26 cellular contexts compared by ENCODE assay signal in the genomic region with DNA sequence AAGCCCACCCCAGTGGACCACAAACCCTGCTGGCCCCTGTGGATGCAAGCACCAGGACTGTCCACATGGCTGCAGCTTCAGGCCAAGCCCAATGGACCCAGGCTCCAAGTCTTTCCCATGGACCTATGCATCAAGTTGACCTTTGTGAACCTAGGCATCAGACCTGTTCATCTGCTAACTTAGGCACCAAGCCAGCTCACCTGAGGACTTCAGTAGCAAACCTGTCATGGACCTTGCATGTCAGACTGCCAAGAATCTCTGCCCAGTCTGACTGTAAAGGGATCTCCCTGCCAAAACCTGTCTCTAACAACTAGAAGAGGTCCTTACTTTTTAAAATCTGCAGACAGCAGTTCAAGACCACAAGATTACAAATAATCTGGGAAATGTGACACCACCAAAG. TPM values are rescaled to one million over a fixed set of nuclear protein-coding genes. Genes with fewer than 3 reads are reported as not detected.
DNase-seq lines count a peak whose midpoint lies in the region; ATAC-seq, FAIRE-seq and TF ChIP-seq lines count a peak whose summit lies in the region.
"Had no signal": no experiment of that assay in that cellular context is flagged by ENCODE, and none has a peak within 500 bp of the region (broad histone marks: within the 10 kb centered on the region; RNA-seq: fewer than 3 reads in every experiment).

No MANE protein-coding gene starts in this region.

- no peak overlapping the region for H3K23ac ChIP-seq in IMR-90 (ENCODE audit: low read depth, low read length)

- H3K27ac Mint-ChIP-seq in astrocyte (ENCODE audit: unreplicated experiment), result no peak overlapping the region
- H3K27ac Mint-ChIP-seq: IgD-negative memory B cell had no signal

- H3K4me3 ChIP-seq in IMR-90 (ENCODE audit: insufficient read depth, low read depth, low read length) (no peak overlapping the region), astrocyte (ENCODE audit: insufficient read depth, low read depth, low read length) (no peak overlapping the region), thoracic aorta (no peak overlapping the region)
- H3K4me3 ChIP-seq: GM23248, HAP-1, SK-N-MC had no signal

- TF ChIP-seq CTCF in IMR-90 (conservative IDR thresholded peaks at IDR 0.05; ENCODE audit: low read depth, low read length) (no peak), astrocyte (IDR thresholded peaks at IDR 0.05; ENCODE audit: insufficient read depth, low read depth, low read length) (no peak), thoracic aorta (IDR thresholded peaks at IDR 0.05) (no peak)

- H3K9me3 Mint-ChIP-seq in astrocyte (ENCODE audit: unreplicated experiment), result no peaks in the 10 kb centered on the region

- no peaks in the 10 kb centered on the region for H3K27me3 Mint-ChIP-seq in astrocyte (ENCODE audit: low read depth, unreplicated experiment)
- H3K27me3 Mint-ChIP-seq: IgD-negative memory B cell had no signal

- TF ChIP-seq RAD21 in IMR-90 (IDR thresholded peaks at IDR 0.05; ENCODE audit: low read length), result no peak

- H3K79me2 ChIP-seq in astrocyte (ENCODE audit: insufficient read depth, low read length), result no peaks in the 10 kb centered on the region

- peak overlapping the region; percentile 77; the same call in 1 of the 2 replicates for H3K14ac ChIP-seq in IMR-90 (replicated peaks; ENCODE audit: low read depth, low read length)

- BruUV-seq in IMR-90 (replicated peaks; lab: Mats Ljungman, UMichigan), result no TSS peak

- H2BK15ac ChIP-seq in IMR-90 (ENCODE audit: low read depth, low read length), result peak overlapping the region; percentile 97

- dilution Hi-C loops in IMR-90 (cut with HindIII; ENCODE audit: low sequenced_read_pairs, unreplicated experiment), result no loop called here

- H3K9me1 ChIP-seq in IMR-90 (ENCODE audit: insufficient read depth, low read length), result peaks cover 8% of the 10 kb centered on the region; the same call in 1 of the 2 replicates

- no peaks in the 10 kb centered on the region for H3K79me1 ChIP-seq in IMR-90 (ENCODE audit: low read depth in 1 of 2, low read length in 2 of 2)

- H3K36me3 ChIP-seq in IMR-90 (ENCODE audit: control insufficient read depth, insufficient read depth, low read length) (no peaks in the 10 kb centered on the region), astrocyte (ENCODE audit: insufficient read depth, low read length) (no peaks in the 10 kb centered on the region), thoracic aorta (no peaks in the 10 kb centered on the region)
- H3K36me3 ChIP-seq: HAP-1 had no signal

- no peak overlapping the region; the same call in 1 of the 2 replicates for H3K9ac ChIP-seq in IMR-90 (ENCODE audit: low read depth, low read length)
- no peak overlapping the region for H3K9ac ChIP-seq in astrocyte (ENCODE audit: low read length)
- H3K9ac ChIP-seq: GM23248 had no signal

- H3K36me3 Mint-ChIP-seq in astrocyte (ENCODE audit: low read depth, unreplicated experiment), result no peaks in the 10 kb centered on the region
- H3K36me3 Mint-ChIP-seq: IgD-negative memory B cell had no signal

- H3K4me1 ChIP-seq in IMR-90 (ENCODE audit: control insufficient read depth, insufficient read depth, low read length), result peaks cover 10% of the 10 kb centered on the region
- peaks cover 5% of the 10 kb centered on the region for H3K4me1 ChIP-seq in astrocyte (ENCODE audit: insufficient read depth, low read length)
- peaks cover 18 to 36% of the 10 kb centered on the region in 2 donors for H3K4me1 ChIP-seq in thoracic aorta (ENCODE audit: control insufficient read depth in 1 of 2, low read depth in 2 of 2)
- H3K4me1 ChIP-seq: HAP-1 had no signal

- POLR2A ChIA-PET in IMR-90 (lab: Charles Lee; ENCODE audit: unreplicated experiment), result no interaction called here

- H3K4me3 Mint-ChIP-seq in astrocyte (ENCODE audit: unreplicated experiment), result no peak overlapping the region
- H3K4me3 Mint-ChIP-seq: IgD-negative memory B cell had no signal

- in situ Hi-C loops in IMR-90 (cut with MboI; ENCODE audit: low sequenced_read_pairs), result no loop called here

- H3K18ac ChIP-seq in IMR-90 (ENCODE audit: low read depth, low read length), result peak overlapping the region; percentile 97

- DNase-seq in IMR-90 (no peak), astrocyte (ENCODE audit: low read depth) (no peak), left lobe of liver (ENCODE audit: low spot score) (no peak), thoracic aorta (ENCODE audit: low spot score) (no peak)
- DNase-seq in activated effector memory CD4-positive, alpha-beta T cell treated with Interleukin-2 at 50 U/mL for 16 hours, result no peak
- DNase-seq: C1 segment of cervical spinal cord, DND-41, GM23248, Kasumi-1, MM.1S, NCI-H1105, NCI-H1694, NCI-H2107, NCI-H510A, NCI-H774 had no signal

- H2AFZ ChIP-seq in IMR-90 (replicated peaks; ENCODE audit: low read length, poor library complexity), result peak overlapping the region; percentile 26
- no peak overlapping the region for H2AFZ ChIP-seq in astrocyte (ENCODE audit: low read depth, low read length)
- H2AFZ ChIP-seq: GM23248 had no signal

- H2AK5ac ChIP-seq in IMR-90 (ENCODE audit: low read depth, low read length), result peak overlapping the region; percentile 75

- peak overlapping the region; percentile 58 for H2AK9ac ChIP-seq in IMR-90 (replicated peaks; ENCODE audit: low read depth, low read length, poor library complexity)

- peak overlapping the region; percentile 86 for H3K4ac ChIP-seq in IMR-90 (ENCODE audit: low read depth, low read length)

- peak overlapping the region; percentile 89 for H4K91ac ChIP-seq in IMR-90 (ENCODE audit: insufficient read depth, low read depth, low read length)

- no peak overlapping the region for H3K56ac ChIP-seq in IMR-90 (ENCODE audit: extremely low read depth, insufficient read depth, low read length)

- H4K8ac ChIP-seq in IMR-90 (ENCODE audit: low read depth in 2 of 2, low read length in 2 of 2), result peak overlapping the region; percentile 74 to 89

- no peak for FAIRE-seq in astrocyte (lab: Jason Lieb, UNC)
- FAIRE-seq: G401.6, RCC 7860 had no signal

- no peaks in the 10 kb centered on the region for H3K4me1 Mint-ChIP-seq in astrocyte (ENCODE audit: low read depth, unreplicated experiment)
- H3K4me1 Mint-ChIP-seq: IgD-negative memory B cell had no signal

- no peak overlapping the region for H3K4me2 ChIP-seq in IMR-90 (ENCODE audit: low read depth, low read length)
- H3K4me2 ChIP-seq in astrocyte (ENCODE audit: low read length), result no peak overlapping the region

- H4K5ac ChIP-seq in IMR-90 (ENCODE audit: low read depth, low read length), result peak overlapping the region; percentile 99

- H2BK120ac ChIP-seq in IMR-90 (ENCODE audit: low read depth, low read length), result peak overlapping the region; percentile 90

- H3K9me3 ChIP-seq in IMR-90 (ENCODE audit: control insufficient read depth, insufficient read depth, low read length) (peaks cover 3% of the 10 kb centered on the region), astrocyte (ENCODE audit: insufficient read depth, low read depth, low read length) (no peaks in the 10 kb centered on the region), thoracic aorta (no peaks in the 10 kb centered on the region)

- H3K27ac ChIP-seq in IMR-90 (ENCODE audit: insufficient read depth, low read length), result peak overlapping the region; percentile 97; the same call in 1 of the 2 replicates
- peak overlapping the region; percentile 67 for H3K27ac ChIP-seq in astrocyte (ENCODE audit: low read depth, low read length)
- peak overlapping the region; percentile 24 to 62 for H3K27ac ChIP-seq in thoracic aorta
- H3K27ac ChIP-seq: GM23248, HL-60, SK-N-MC had no signal

- H2BK20ac ChIP-seq in IMR-90 (ENCODE audit: low read depth, low read length), result peak overlapping the region; percentile 90

- H4K20me1 ChIP-seq in IMR-90 (ENCODE audit: insufficient read depth, low read length) (no peaks in the 10 kb centered on the region), astrocyte (ENCODE audit: insufficient read depth, low read length) (no peaks in the 10 kb centered on the region)

- ATAC-seq in IMR-90 (ENCODE audit: low read depth) (no peak), left lobe of liver (peak; percentile 43), thoracic aorta (ENCODE audit: insufficient number of reproducible peaks, low FRiP score, low read depth) (no peak), GM18502 (IDR thresholded peaks at IDR 0.05; ENCODE audit: poor library complexity, unreplicated experiment) (no peak), HG02870 (IDR thresholded peaks at IDR 0.05; ENCODE audit: unreplicated experiment) (no peak)
- ATAC-seq: Right ventricle myocardium inferior had no signal

- CTCF ChIA-PET in IMR-90 (lab: Yijun Ruan, JAX), result interaction anchor here (0.7 kb wide), 1 partner anchor 476 kb away, joined by 3 read pairs; no protein-coding TSS in a partner anchor

- H3K27me3 ChIP-seq in IMR-90 (ENCODE audit: control insufficient read depth, insufficient read depth, low read length) (no peaks in the 10 kb centered on the region), astrocyte (ENCODE audit: insufficient read depth, low read length) (no peaks in the 10 kb centered on the region), thoracic aorta (replicated peaks; ENCODE audit: insufficient read depth) (no peaks in the 10 kb centered on the region)

- no peak for TF ChIP-seq POLR2A in IMR-90 (IDR thresholded peaks at IDR 0.05; ENCODE audit: low read depth, low read length)

- H2BK5ac ChIP-seq in IMR-90 (ENCODE audit: low read depth, low read length, poor library complexity, severe bottlenecking), result peak overlapping the region; percentile 78

- intact Hi-C loops in IMR-90 (cut with micrococcal nuclease), result loop anchor here (1.0 kb wide), 1 partner anchor 47 kb away; no protein-coding TSS in a partner anchor

TF ChIP-seq in IMR-90, 13 proteins besides CTCF, POLR2A, EP300 and RAD21:
- TF ChIP-seq BHLHE40 (IDR thresholded peaks at IDR 0.05; ENCODE audit: low read depth, low read length) (no peak), NFE2L2 (IDR thresholded peaks at IDR 0.05; ENCODE audit: low read depth, low read length) (no peak), CEBPB (IDR thresholded peaks at IDR 0.05; ENCODE audit: low read depth, low read length) (no peak)

RNA-seq across cellular contexts. Expression of gene FMO3, which starts 37.8 kb away (rescaled TPM):
- under 0.01 TPM in 1 of 2 replicates, not detected in the other for total RNA-seq in IMR-90 (2012; rRNA removed)
- polyA plus RNA-seq in IMR-90 (2012; rRNA removed), result 0.04 and 0.10 TPM in 2 replicates
- 0.03 TPM in 2 replicates for polyA plus RNA-seq in IMR-90 (2012; cell fraction: cytosol; rRNA removed)
- 0.09 TPM in 1 of 2 replicates, not detected in the other for polyA plus RNA-seq in IMR-90 (2012; cell fraction: nucleus; rRNA removed; ENCODE audit: low replicate concordance)
- total RNA-seq in astrocyte, result not detected in 2 replicates
- 360 TPM for total RNA-seq in left lobe of liver
- total RNA-seq in thoracic aorta, result 10 to 100 TPM in 1 of 2 donors, 1 to 10 TPM in 1; 4.2 to 13.9 TPM
- total RNA-seq: GM23248, HT1080, OCI-LY7 had no signal
- polyA plus RNA-seq: GM23248, IgD-negative memory B cell had no signal

RNA-seq across cellular contexts. Expression of gene FMO2, which starts 56.6 kb away (rescaled TPM):
- total RNA-seq in IMR-90 (2012; rRNA removed) (under 0.01 TPM in 2 replicates), astrocyte (not detected in 2 replicates), left lobe of liver (8.1 TPM), thoracic aorta (100 to 1,000 TPM; 292 to 375 TPM)
- polyA plus RNA-seq in IMR-90 (2012; rRNA removed), result 0.05 TPM in 1 of 2 replicates, not detected in the other
- polyA plus RNA-seq in IMR-90 (2012; cell fraction: cytosol; rRNA removed), result 0.01 TPM in 1 of 2 replicates, not detected in the other
- polyA plus RNA-seq in IMR-90 (2012; cell fraction: nucleus; rRNA removed; ENCODE audit: low replicate concordance), result 0.56 TPM in 1 of 2 replicates, not detected in the other
- total RNA-seq: GM23248, HT1080, OCI-LY7 had no signal
- polyA plus RNA-seq: GM23248, IgD-negative memory B cell had no signal

Comparison
In these comparisons a context has a peak if more than half of its experiments do, and no peak if none do; other contexts are left out.
1. H3K27ac ChIP-seq: peak in every context shown above with its lines; median percentile 97 in IMR-90; 67 in astrocyte; 43 in thoracic aorta.
2. RNA of gene FMO3, which starts 37.8 kb away (total RNA-seq): 360 TPM in left lobe of liver (single experiment); 4.2 to 13.9 TPM in thoracic aorta, under 0.01 TPM in IMR-90 and not detected in astrocyte; every median in the first group is over 10 times any median in the second.
3. RNA of gene FMO2, which starts 56.6 kb away (total RNA-seq): 292 to 375 TPM in thoracic aorta; 8.1 TPM in left lobe of liver (single experiment), under 0.01 TPM in IMR-90 and not detected in astrocyte; every median in the first group is over 10 times any median in the second.